Comparison of ENCODE assay signal across 19 cellular contexts in the genomic region with DNA sequence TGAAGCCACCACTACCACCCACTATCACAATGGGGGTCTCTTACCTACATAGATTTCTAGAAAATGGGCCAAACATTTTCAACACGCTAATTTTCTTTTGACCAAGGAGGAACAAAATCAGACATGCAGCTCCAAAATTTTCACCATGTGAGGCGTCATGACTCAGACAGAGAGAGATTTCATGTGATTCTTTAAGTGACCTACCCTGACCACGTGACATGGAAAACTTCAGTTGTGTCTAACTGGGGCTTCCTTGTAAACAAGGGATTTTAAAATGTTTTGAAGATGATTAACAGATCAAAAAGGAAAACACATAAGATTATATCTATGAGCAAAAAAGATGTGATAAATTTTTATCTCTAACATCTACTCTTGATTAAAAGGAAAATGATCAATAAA.
"Had no signal": no experiment of that assay in that cellular context is flagged by ENCODE, and none has a peak within 500 bp of the region (broad histone marks: within the 10 kb centered on the region; RNA-seq: fewer than 3 reads in every experiment).

No MANE protein-coding gene starts in this region.

- DNase-seq: KG1, MG63, NCI-H1092, NCI-H1105 treated with DMSO at 0.1 percent for 48 hours, NCI-H1417 treated with DMSO at 0.1 percent for 48 hours, NCI-H146, NCI-H1694 treated with DMSO at 0.1 percent for 48 hours, NCI-H1930, NCI-H2081, NCI-H2107, NCI-H226, NCI-H446, NCI-H510A, NCI-H524 treated with DMSO at 0.1 percent for 48 hours, NCI-H69, NCI-H774 had no signal

- FAIRE-seq: RCC 7860 had no signal

- H3K4me3 ChIP-seq: MG63 had no signal

- ATAC-seq: SK-N-SH treated with all-trans-retinoic acid at 6 μM for 48 hours had no signal

- H3K27ac ChIP-seq: RWPE1 had no signal

- H3K27me3 ChIP-seq: MG63 had no signal

- H3K36me3 ChIP-seq: MG63 had no signal

- H3K9me3 ChIP-seq: MG63 had no signal
